Comparison of ENCODE assay signal across 2 cellular contexts in genomic region chr16:20490994-20491393, GRCh38. TPM values are rescaled to one million over a fixed set of nuclear protein-coding genes. Genes with fewer than 3 reads are reported as not detected.
"Had no signal": no experiment of that assay in that cellular context is flagged by ENCODE, and none has a peak within 500 bp of the region (broad histone marks: within the 10 kb centered on the region; RNA-seq: fewer than 3 reads in every experiment).

No MANE protein-coding gene starts in this region.

RNA-seq across cellular contexts. Expression of gene ACSM2A, which starts 39.7 kb away (rescaled TPM):
- total RNA-seq: G401, GM12878 had no signal
